In genomic region chr12:32558941-32559340, GRCh38 we compare ENCODE assay signal across 8 cellular contexts.
DNase-seq lines count a peak whose midpoint lies in the region; ATAC-seq and TF ChIP-seq lines count a peak whose summit lies in the region.

No MANE protein-coding gene starts in this region.

- no peak overlapping the region for H3K4me3 Mint-ChIP-seq in memory B cell

- peaks cover 6% of the 10 kb centered on the region for H3K4me1 ChIP-seq in A673 (ENCODE audit: insufficient read depth, low read length, poor library complexity, severe bottlenecking)

- CTCF ChIA-PET in A673 (lab: Charles Lee) = no interaction called here

- BruUV-seq in A673 (replicated peaks; lab: Mats Ljungman, UMichigan) = no TSS peak

- H3K9me3 ChIP-seq in A673 (ENCODE audit: low read depth, low read length, poor library complexity, severe bottlenecking) = no peaks in the 10 kb centered on the region

- H3K27ac ChIP-seq in A673 (ENCODE audit: low read depth, low read length, poor library complexity, severe bottlenecking) = no peak overlapping the region

- POLR2A ChIA-PET in A673 (lab: Charles Lee; ENCODE audit: low non-redundant PET) = no interaction called here

- no peak for TF ChIP-seq CTCF in HFF-Myc (IDR thresholded peaks at IDR 0.05; ENCODE audit: low read depth, low read length, missing control alignments)
- no peak for TF ChIP-seq CTCF in A673 (conservative IDR thresholded peaks at IDR 0.05; ENCODE audit: low read depth, low read length)

- intact Hi-C loops in A673 (cut with micrococcal nuclease; ENCODE audit: unreplicated experiment) = no loop called here

- ATAC-seq in GM18499 (IDR thresholded peaks at IDR 0.05; ENCODE audit: insufficient read depth, unreplicated experiment) (peak; percentile 99), memory B cell (ENCODE audit: low read depth) (peak; percentile 91)

- peaks cover 3% of the 10 kb centered on the region for H3K9me3 Mint-ChIP-seq in memory B cell

- peak overlapping the region; percentile 87 for H3K27ac Mint-ChIP-seq in memory B cell

- H3K4me3 ChIP-seq in HFF-Myc (replicated peaks; ENCODE audit: low read depth, low read length) (no peak overlapping the region), A673 (ENCODE audit: low read depth, low read length, poor library complexity, severe bottlenecking) (no peak overlapping the region)

- H3K36me3 Mint-ChIP-seq in memory B cell = peaks cover 2% of the 10 kb centered on the region

- no peaks in the 10 kb centered on the region for H3K27me3 ChIP-seq in A673 (replicated peaks; ENCODE audit: insufficient read depth, low read depth, low read length, poor library complexity)

- H3K27me3 Mint-ChIP-seq in memory B cell = no peaks in the 10 kb centered on the region

- H3K36me3 ChIP-seq in A673 (ENCODE audit: insufficient read depth, low read length, poor library complexity, severe bottlenecking) = no peaks in the 10 kb centered on the region

- DNase-seq in HFF-Myc (ENCODE audit: extremely low read depth, low read depth) = peak; percentile 59
- peak; percentile 48 to 88 for DNase-seq in NOMO-1 (lab: John Stamatoyannopoulos, UW; ENCODE audit: unreplicated experiment in 2 of 2)
- peak in 1 of 2 donors; percentile 4 for DNase-seq in memory B cell (ENCODE audit: low spot score in 2 of 2)
- no peak for DNase-seq in A673 (ENCODE audit: low spot score)
- DNase-seq in NCI-H1417 (lab: John Stamatoyannopoulos, UW) = no peak
- no peak for DNase-seq in activated CD8-positive, alpha-beta memory T cell treated with anti-CD3 and anti-CD28 coated beads, Interleukin-2, amount 50 U/mL, for 48 hours
- DNase-seq in activated CD4-positive, alpha-beta T cell treated with anti-CD3 and anti-CD28 coated beads for 1 hour = no peak

- peaks cover 9% of the 10 kb centered on the region for H3K4me1 Mint-ChIP-seq in memory B cell

Comparison
In these comparisons a context has a peak if more than half of its experiments do, and no peak if none do; other contexts are left out.
1. DNase-seq: peak in HFF-Myc (single experiment) and NOMO-1 (2 of 2); none in A673 (single experiment), NCI-H1417 (0 of 3), activated CD8-positive, alpha-beta memory T cell treated with anti-CD3 and anti-CD28 coated beads, Interleukin-2, amount 50 U/mL, for 48 hours (single experiment) and activated CD4-positive, alpha-beta T cell treated with anti-CD3 and anti-CD28 coated beads for 1 hour (single experiment).